Comparison of ENCODE assay signal across 8 cellular contexts in genomic region chr1:36223996-36224536, GRCh38. TPM values are rescaled to one million over a fixed set of nuclear protein-coding genes. Genes with fewer than 3 reads are reported as not detected.
DNase-seq lines count a peak whose midpoint lies in the region; ATAC-seq and TF ChIP-seq lines count a peak whose summit lies in the region.

THRAP3 (plus strand) TSS chr1:36224443; CDS start chr1:36282564, 58,121 bp downstream.

- no peaks in the 10 kb centered on the region for H3K27me3 Mint-ChIP-seq in activated T-cell treated with anti-CD3 and anti-CD28 coated beads, Interleukin-2, amount 50 U/mL, for 24 hours

- peaks cover 54% of the 10 kb centered on the region for H3K36me3 Mint-ChIP-seq in activated T-cell treated with anti-CD3 and anti-CD28 coated beads, Interleukin-2, amount 50 U/mL, for 24 hours (ENCODE audit: low read depth)

- peak within 1 kb of the TSS; percentile 99 for H3K4me3 ChIP-seq in epithelial cell of proximal tubule (ENCODE audit: low read depth, low read length)
- H3K4me3 ChIP-seq in mucosa of rectum (ENCODE audit: low read length in 2 of 2), result peak within 1 kb of the TSS; percentile 95 to 97

- H3K9ac ChIP-seq in mucosa of rectum (ENCODE audit: low read depth in 1 of 2, low read length in 2 of 2), result peak within 1 kb of the TSS; percentile 89 to 95

- H3K36me3 ChIP-seq in mucosa of rectum (ENCODE audit: control insufficient read depth in 2 of 2, insufficient read depth in 2 of 2, low read length in 2 of 2), result peaks cover 0 to 7% of the 10 kb centered on the region in 2 donors

- peak within 1 kb of the TSS; percentile 99 for H3K27ac Mint-ChIP-seq in activated T-cell treated with anti-CD3 and anti-CD28 coated beads, Interleukin-2, amount 50 U/mL, for 24 hours

- peak within 1 kb of the TSS; percentile 97 to 98 for H3K27ac ChIP-seq in mucosa of rectum (ENCODE audit: low read depth in 2 of 2, low read length in 2 of 2)

- H3K27me3 ChIP-seq in mucosa of rectum (ENCODE audit: control insufficient read depth in 2 of 2, insufficient read depth in 2 of 2, low read length in 2 of 2), result no peaks in the 10 kb centered on the region

- ATAC-seq in GM21717 (IDR thresholded peaks at IDR 0.05; ENCODE audit: unreplicated experiment), result peak; percentile 86

- peaks cover 21 to 25% of the 10 kb centered on the region in 2 donors for H3K4me1 ChIP-seq in mucosa of rectum (ENCODE audit: control insufficient read depth in 2 of 2, insufficient read depth in 2 of 2, low read length in 2 of 2)

- H3K9me3 ChIP-seq in mucosa of rectum (ENCODE audit: control insufficient read depth in 2 of 2, low read length in 2 of 2), result no peaks in the 10 kb centered on the region

- H3K4me1 Mint-ChIP-seq in activated T-cell treated with anti-CD3 and anti-CD28 coated beads, Interleukin-2, amount 50 U/mL, for 24 hours (ENCODE audit: low read depth), result peaks cover 36% of the 10 kb centered on the region

- in situ Hi-C loops in KBM-7 (cut with MboI; ENCODE audit: low pct_unique_long_range_greater_than_20kb, low sequenced_read_pairs), result no loop called here

- TF ChIP-seq CTCF in epithelial cell of proximal tubule (conservative IDR thresholded peaks at IDR 0.05; ENCODE audit: low read depth, low read length), result no peak

- peak within 1 kb of the TSS; percentile 97 for H3K4me3 Mint-ChIP-seq in activated T-cell treated with anti-CD3 and anti-CD28 coated beads, Interleukin-2, amount 50 U/mL, for 24 hours

- no peaks in the 10 kb centered on the region for H3K9me3 Mint-ChIP-seq in activated T-cell treated with anti-CD3 and anti-CD28 coated beads, Interleukin-2, amount 50 U/mL, for 24 hours

- DNase-seq in DMS153 treated with DMSO at 0.1 percent for 48 hours (lab: John Stamatoyannopoulos, UW; ENCODE audit: unreplicated experiment) (peak; percentile 100), KBM-7 (peak; percentile 100), epithelial cell of proximal tubule (ENCODE audit: low read depth) (peak; percentile 85)
- peak; percentile 99 for DNase-seq in activated T-cell treated with anti-CD3 and anti-CD28 coated beads, Interleukin-2, amount 50 U/mL, for 24 hours
- peak; percentile 99 for DNase-seq in stimulated activated CD8-positive, alpha-beta memory T cell treated with anti-CD3 and anti-CD28 coated beads, Interleukin-4, amount 100 ng/mL, for 48 hours

TF ChIP-seq in PFSK-1, 5 proteins besides CTCF, POLR2A, EP300 and RAD21:
- TF ChIP-seq FOXP2 (optimal IDR thresholded peaks at IDR 0.05; ENCODE audit: borderline replicate concordance, extremely low read depth, extremely low read length, insufficient read depth), result peak; percentile 96
- TF ChIP-seq POLR2AphosphoS5 (IDR thresholded peaks at IDR 0.05; ENCODE audit: low read depth, low read length), result peak; percentile 89
- 0 out of 4 replicates have a peak, but pooled peaks of 1 of the 2 experiments have one; percentile 18 for TF ChIP-seq REST (IDR thresholded peaks at IDR 0.05; ENCODE audit: insufficient read depth in 1 of 2, low read depth in 2 of 2, low read length in 2 of 2)
- no peak; the same call in 1 of the 2 replicates for TF ChIP-seq TAF1 (IDR thresholded peaks at IDR 0.05; ENCODE audit: borderline replicate concordance, insufficient read depth, low read length)
- TF ChIP-seq SIN3A (IDR thresholded peaks at IDR 0.05; ENCODE audit: borderline replicate concordance, insufficient read depth, low read length), result peak; percentile 85; the same call in 1 of the 2 replicates

RNA-seq across cellular contexts. Expression of gene THRAP3, which starts in this region (rescaled TPM):
- polyA plus RNA-seq in PFSK-1 (2012; ENCODE audit: insufficient read length, low read depth), result 34.9 TPM
- 62.9 and 96.6 TPM in 2 replicates for total RNA-seq in epithelial cell of proximal tubule

Comparison
In these comparisons a context has a peak if more than half of its experiments do, and no peak if none do; other contexts are left out.
1. Peak in every context shown above with its lines: DNase-seq, ATAC-seq, H3K4me3 ChIP-seq and H3K27ac ChIP-seq.